In genomic region chr3:130179353-130179965, GRCh38 we compare ENCODE assay signal across 8 cellular contexts.
DNase-seq lines count a peak whose midpoint lies in the region; TF ChIP-seq lines count a peak whose summit lies in the region.
"Not testable (repeated sequence)": the region's sequence is repeated elsewhere in the genome, so short reads cannot be mapped to it uniquely, and the experiment has no call there.

No MANE protein-coding gene starts in this region.

- not testable (repeated sequence) for H3K4me3 ChIP-seq in mesodermal cell (ENCODE audit: extremely low read depth, insufficient read depth, low read length, poor library complexity, severe bottlenecking); testis
- H3K4me3 ChIP-seq in spleen: peak overlapping the region in 5 of 8 donors; percentile 20 to 65 (median 23)

- DNase-seq in EH (ENCODE audit: low read depth) (peak; percentile 14), NCI-H1417 (lab: John Stamatoyannopoulos, UW) (peak in 2 of 3 experiments; percentile 0 to 25), erythroblast (lab: John Stamatoyannopoulos, UW) (peak; percentile 73 to 78), testis (peak; percentile 36)
- peak; percentile 34 for DNase-seq in activated CD4-positive, CD25-positive, alpha-beta regulatory T cell treated with anti-CD3 and anti-CD28 coated beads, Interleukin-2, amount 50 U/mL, for 72 hours
- peak; percentile 12 for DNase-seq in activated naive CD4-positive, alpha-beta T cell treated with anti-CD3 and anti-CD28 coated beads, Interleukin-2, amount 50 U/mL, for 16 hours
- not testable (repeated sequence) for DNase-seq in spleen

- WGBS in mesodermal cell (ENCODE audit: insufficient coverage in 2 of 2), 2 experiments: 57 to 65% methylated on average over 6 to 8 of the region's 11 CpGs
- 2 to 30% (median 3%) methylated on average over 11 of the region's 11 CpGs for WGBS in spleen, 5 donors
- 21 to 24% methylated on average over 11 of the region's 11 CpGs for WGBS in testis, 2 donors

- not testable (repeated sequence) for H3K9me3 ChIP-seq in mesodermal cell (ENCODE audit: control insufficient read depth, low read length); spleen; testis

- peak overlapping the region; percentile 41 for H3K27ac ChIP-seq in mesodermal cell (ENCODE audit: low read depth, low read length, severe bottlenecking)
- peak overlapping the region in 6 of 8 donors; percentile 13 to 72 (median 46) for H3K27ac ChIP-seq in spleen
- not testable (repeated sequence) for H3K27ac ChIP-seq in testis

- not testable (repeated sequence) for TF ChIP-seq POLR2A in erythroblast (IDR thresholded peaks at IDR 0.05; ENCODE audit: low read length); spleen (IDR thresholded peaks at IDR 0.05); testis (IDR thresholded peaks at IDR 0.05)

- intact Hi-C loops in spleen (cut with DNase I; ENCODE audit: low total_unique reads); testis (cut with DNase I; ENCODE audit: low total_unique reads): not testable (repeated sequence)

- H3K27me3 ChIP-seq in spleen (replicated peaks in 1 of 7); testis: not testable (repeated sequence)

- TF ChIP-seq CTCF in spleen (IDR thresholded peaks at IDR 0.05 in 8 of 11, conservative IDR thresholded peaks at IDR 0.05 in 3 of 11); testis (IDR thresholded peaks at IDR 0.05): not testable (repeated sequence)

- not testable (repeated sequence) for H3K36me3 ChIP-seq in mesodermal cell (ENCODE audit: control insufficient read depth, insufficient read depth, low read length); spleen; testis (ENCODE audit: low read depth, missing control alignments)

- H3K4me1 ChIP-seq in mesodermal cell (ENCODE audit: control insufficient read depth, insufficient read depth, low read length, poor library complexity, severe bottlenecking) (peaks cover 14% of the 10 kb centered on the region), spleen (peaks cover 0 to 11% (median 7%) of the 10 kb centered on the region in 6 donors)
- H3K4me1 ChIP-seq in testis: not testable (repeated sequence)
